In the genomic region with DNA sequence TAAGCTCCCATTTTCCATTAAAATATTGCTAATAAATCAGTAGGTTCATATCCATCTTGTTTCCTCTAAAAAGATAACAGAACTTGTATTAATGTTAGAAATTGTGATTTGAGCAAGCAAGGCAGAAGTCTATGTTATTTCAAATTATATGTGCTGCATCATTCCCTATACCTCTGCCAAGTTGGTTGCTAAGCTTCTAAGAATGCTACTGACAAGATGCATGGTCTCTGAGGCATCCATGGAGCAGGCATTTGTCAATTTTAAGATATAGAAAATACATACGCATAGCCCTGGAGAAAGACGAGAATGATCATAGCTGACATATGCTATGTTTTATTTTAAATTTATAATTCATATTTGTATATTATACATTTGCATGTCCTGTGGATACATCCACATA, we compare ENCODE assay signal across 1 cellular context.
TF ChIP-seq lines count a peak whose summit lies in the region.

No MANE protein-coding gene starts in this region.

TF ChIP-seq in IMR-90, 13 proteins besides CTCF, POLR2A, EP300 and RAD21:
- no peak for TF ChIP-seq BHLHE40 (IDR thresholded peaks at IDR 0.05; ENCODE audit: low read depth, low read length)
- TF ChIP-seq FOS (IDR thresholded peaks at IDR 0.05; ENCODE audit: low read depth, low read length): no peak
- peak; percentile 63; the same call in 1 of the 2 replicates for TF ChIP-seq NFE2L2 (IDR thresholded peaks at IDR 0.05; ENCODE audit: low read depth, low read length)
- peak; percentile 36; the same call in 1 of the 2 replicates for TF ChIP-seq MAFK (IDR thresholded peaks at IDR 0.05; ENCODE audit: low read depth, low read length)
TF ChIP-seq in IMR-90: peak in this region for 2.
